ENCODE assay signal across 7 cellular contexts in the genomic region with DNA sequence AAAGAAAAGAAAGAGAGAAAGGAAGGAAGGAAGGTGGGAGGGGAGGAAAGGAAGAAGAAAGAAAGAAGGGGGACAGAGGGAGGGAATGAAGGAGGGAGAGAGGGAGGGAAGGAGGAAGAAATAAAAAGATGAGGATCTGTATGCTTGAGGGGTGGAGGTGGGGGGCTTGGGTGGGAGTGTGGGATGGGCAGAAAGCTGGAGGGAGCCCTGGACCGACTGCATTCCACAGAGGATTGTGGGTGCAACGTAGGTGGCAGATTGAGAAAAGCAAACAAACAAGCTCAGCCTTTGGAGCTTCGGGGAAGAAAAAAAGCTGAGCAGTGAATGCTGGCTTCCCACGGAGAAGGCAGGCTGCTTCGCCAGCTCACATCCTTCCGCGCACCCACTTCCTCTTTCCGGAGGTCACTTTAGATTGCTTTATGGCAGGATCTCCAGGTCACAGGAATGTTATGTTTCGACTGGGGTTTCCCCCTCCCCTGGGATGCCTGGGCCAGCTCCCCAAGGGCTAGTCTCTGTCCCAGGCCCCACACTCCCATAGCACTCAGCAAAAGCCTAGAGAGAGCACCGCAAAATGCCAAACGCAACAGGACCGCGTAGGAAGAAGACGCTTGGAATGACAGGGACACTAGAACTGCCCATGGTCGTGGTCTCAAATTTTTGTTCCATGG. TPM values are rescaled to one million over a fixed set of nuclear protein-coding genes. Genes with fewer than 3 reads are reported as not detected.
DNase-seq lines count a peak whose midpoint lies in the region; ATAC-seq and TF ChIP-seq lines count a peak whose summit lies in the region.

No MANE protein-coding gene starts in this region.

- no peaks in the 10 kb centered on the region for H3K9me3 Mint-ChIP-seq in activated naive CD8-positive, alpha-beta T cell treated with anti-CD3 and anti-CD28 coated beads, Interleukin-2, amount 50 U/mL, for 24 hours

- intact Hi-C loops in heart left ventricle (cut with DNase I) = no loop called here
- intact Hi-C loops in posterior cingulate gyrus (cut with DNase I) = no loop called here

- ATAC-seq in activated naive CD8-positive, alpha-beta T cell treated with anti-CD3 and anti-CD28 coated beads, Interleukin-2, amount 50 U/mL, for 24 hours = no peak
- ATAC-seq in heart left ventricle = peak in 3 of 4 donors; percentile 20 to 46 (median 25)
- no peak for ATAC-seq in GM21528 (IDR thresholded peaks at IDR 0.05; ENCODE audit: low FRiP score, unreplicated experiment)
- ATAC-seq in HG02938 (IDR thresholded peaks at IDR 0.05; ENCODE audit: unreplicated experiment) = no peak

- H3K27me3 Mint-ChIP-seq in activated naive CD8-positive, alpha-beta T cell treated with anti-CD3 and anti-CD28 coated beads, Interleukin-2, amount 50 U/mL, for 24 hours = no peaks in the 10 kb centered on the region

- no peak for TF ChIP-seq CTCF in heart left ventricle (IDR thresholded peaks at IDR 0.05)

- H3K27ac ChIP-seq in heart left ventricle = peak overlapping the region in 9 of 12 donors; percentile 14 to 68 (median 44)

- H3K4me1 Mint-ChIP-seq in activated naive CD8-positive, alpha-beta T cell treated with anti-CD3 and anti-CD28 coated beads, Interleukin-2, amount 50 U/mL, for 24 hours = peaks cover 9% of the 10 kb centered on the region

- H3K36me3 ChIP-seq in heart left ventricle = no peaks in the 10 kb centered on the region

- peak overlapping the region in 9 of 12 donors; percentile 21 to 47 (median 32) for H3K4me3 ChIP-seq in heart left ventricle

- H3K9me3 ChIP-seq in heart left ventricle = no peaks in the 10 kb centered on the region

- peak; percentile 14 for DNase-seq in G401 (ENCODE audit: low spot score)
- peak; percentile 86 for DNase-seq in LoVo (ENCODE audit: low spot score)
- DNase-seq in activated naive CD8-positive, alpha-beta T cell treated with anti-CD3 and anti-CD28 coated beads, Interleukin-2, amount 50 U/mL, for 24 hours = peak; percentile 13
- peak in 4 of 5 donors; percentile 35 to 66 (median 56) for DNase-seq in heart left ventricle
- peak in 6 of 10 donors; percentile 18 to 86 (median 24) for DNase-seq in posterior cingulate gyrus

- no peak overlapping the region for H3K27ac Mint-ChIP-seq in activated naive CD8-positive, alpha-beta T cell treated with anti-CD3 and anti-CD28 coated beads, Interleukin-2, amount 50 U/mL, for 24 hours

- no peaks in the 10 kb centered on the region for H3K36me3 Mint-ChIP-seq in activated naive CD8-positive, alpha-beta T cell treated with anti-CD3 and anti-CD28 coated beads, Interleukin-2, amount 50 U/mL, for 24 hours (ENCODE audit: low read depth)

- 23 to 28% (median 26%) methylated on average over 11 to 15 of the region's 15 CpGs for WGBS in heart left ventricle, 4 donors

- no peaks in the 10 kb centered on the region for H3K27me3 ChIP-seq in heart left ventricle

- H3K4me1 ChIP-seq in heart left ventricle = peaks cover 0 to 18% (median 6%) of the 10 kb centered on the region in 12 donors

- no peak for TF ChIP-seq POLR2A in heart left ventricle (IDR thresholded peaks at IDR 0.05)

- in situ Hi-C loops in G401 (cut with HindIII; ENCODE audit: low sequenced_read_pairs) = no loop called here

- H3K4me3 Mint-ChIP-seq in activated naive CD8-positive, alpha-beta T cell treated with anti-CD3 and anti-CD28 coated beads, Interleukin-2, amount 50 U/mL, for 24 hours = peak overlapping the region; percentile 38

RNA-seq across cellular contexts. Expression of a gene that starts 20.7 kb away (rescaled TPM):
- total RNA-seq in G401 (2014; rRNA removed; shearing (Covaris generic)) = 26.2 and 32.0 TPM in 2 replicates
- total RNA-seq in heart left ventricle = 100 to 1,000 TPM in 4 of 9 donors, 10 to 100 TPM in 5; 69.3 to 114 (median 94.8) TPM
- polyA plus RNA-seq in heart left ventricle = 10 to 100 TPM; 45.3 to 83.2 TPM

Comparison
In these comparisons a context has a peak if more than half of its experiments do, and no peak if none do; other contexts are left out.
1. DNase-seq: peak in every context shown above with its lines; median percentile 86 in LoVo; 56 in heart left ventricle; 24 in posterior cingulate gyrus; 14 in G401; 13 in activated naive CD8-positive, alpha-beta T cell treated with anti-CD3 and anti-CD28 coated beads, Interleukin-2, amount 50 U/mL, for 24 hours.
2. ATAC-seq: peak in heart left ventricle (3 of 4); none in activated naive CD8-positive, alpha-beta T cell treated with anti-CD3 and anti-CD28 coated beads, Interleukin-2, amount 50 U/mL, for 24 hours (single experiment), GM21528 (single experiment) and HG02938 (single experiment).